In genomic region chr10:38093816-38094157, GRCh38 we compare ENCODE assay signal across 8 cellular contexts. TPM values are rescaled to one million over a fixed set of nuclear protein-coding genes. Genes with fewer than 3 reads are reported as not detected.
DNase-seq lines count a peak whose midpoint lies in the region; ATAC-seq and TF ChIP-seq lines count a peak whose summit lies in the region.

No MANE protein-coding gene starts in this region.

- H3K4me1 ChIP-seq in testis, result peaks cover 6% of the 10 kb centered on the region

- H3K27me3 ChIP-seq in layer of hippocampus (ENCODE audit: control insufficient read depth, insufficient read depth, low read length) (no peaks in the 10 kb centered on the region), testis (no peaks in the 10 kb centered on the region)

- H3K27ac ChIP-seq in layer of hippocampus (ENCODE audit: low read depth, low read length) (peak overlapping the region; percentile 80), testis (peak overlapping the region in 1 of 2 donors; percentile 84)

- no peak for DNase-seq in activated naive CD4-positive, alpha-beta T cell treated with anti-CD3 and anti-CD28 coated beads for 36 hours
- no peak for DNase-seq in activated naive CD4-positive, alpha-beta T cell treated with Interleukin-2 at 50 U/mL for 16 hours
- DNase-seq in activated naive CD8-positive, alpha-beta T cell treated with anti-CD3 and anti-CD28 coated beads, Interleukin-2, amount 10 ng/mL, durations not matched to agents 7 days and 5 days, result no peak
- no peak for DNase-seq in testis
- no peak for DNase-seq in NCI-H1436 (lab: John Stamatoyannopoulos, UW)
- DNase-seq in NCI-H2029 treated with DMSO at 0.1 percent for 48 hours (lab: John Stamatoyannopoulos, UW), result no peak

- intact Hi-C loops in activated naive CD4-positive, alpha-beta T cell treated with anti-CD3 and anti-CD28 coated beads for 36 hours (cut with micrococcal nuclease), result loop anchor here (1.0 to 5.0 kb wide), 5 partner anchors 55 to 309 kb away; partner anchors contain the start of genes ZNF248, ZNF25 and ZNF33A
- intact Hi-C loops in testis (cut with DNase I; ENCODE audit: low total_unique reads), result no loop called here

- peaks cover 5% of the 10 kb centered on the region for H3K9me3 Mint-ChIP-seq in activated naive CD4-positive, alpha-beta T cell treated with anti-CD3 and anti-CD28 coated beads for 36 hours
- peaks cover 5% of the 10 kb centered on the region for H3K9me3 Mint-ChIP-seq in activated naive CD8-positive, alpha-beta T cell treated with anti-CD3 and anti-CD28 coated beads, Interleukin-2, amount 10 ng/mL, durations not matched to agents 7 days and 5 days

- peaks cover 32% of the 10 kb centered on the region for H3K4me1 Mint-ChIP-seq in activated naive CD4-positive, alpha-beta T cell treated with anti-CD3 and anti-CD28 coated beads for 36 hours (ENCODE audit: low read depth)
- H3K4me1 Mint-ChIP-seq in activated naive CD8-positive, alpha-beta T cell treated with anti-CD3 and anti-CD28 coated beads, Interleukin-2, amount 10 ng/mL, durations not matched to agents 7 days and 5 days, result peaks cover 21% of the 10 kb centered on the region

- no peaks in the 10 kb centered on the region for H3K9me3 ChIP-seq in testis

- POLR2A ChIA-PET in activated naive CD8-positive, alpha-beta T cell treated with anti-CD3 and anti-CD28 coated beads, Interleukin-2, amount 10 ng/mL, durations not matched to agents 7 days and 5 days (lab: Charles Lee), result interaction anchor here (1.0 to 1.6 kb wide), 2 partner anchors 83 to 118 kb away, joined by 3 to 4 read pairs; partner anchors contain the start of gene ZNF33A

- peaks cover 39% of the 10 kb centered on the region for H3K36me3 Mint-ChIP-seq in activated naive CD4-positive, alpha-beta T cell treated with anti-CD3 and anti-CD28 coated beads for 36 hours (ENCODE audit: low read depth)
- peaks cover 34% of the 10 kb centered on the region for H3K36me3 Mint-ChIP-seq in activated naive CD8-positive, alpha-beta T cell treated with anti-CD3 and anti-CD28 coated beads, Interleukin-2, amount 10 ng/mL, durations not matched to agents 7 days and 5 days

- TF ChIP-seq CTCF in testis (IDR thresholded peaks at IDR 0.05), result no peak

- H3K4me3 Mint-ChIP-seq in activated naive CD4-positive, alpha-beta T cell treated with anti-CD3 and anti-CD28 coated beads for 36 hours, result peak overlapping the region; percentile 85
- H3K4me3 Mint-ChIP-seq in activated naive CD8-positive, alpha-beta T cell treated with anti-CD3 and anti-CD28 coated beads, Interleukin-2, amount 10 ng/mL, durations not matched to agents 7 days and 5 days, result peak overlapping the region; percentile 92

- WGBS in testis, 2 donors, result 10 to 11% methylated on average over 16 of the region's 16 CpGs

- ATAC-seq in HG03135 (IDR thresholded peaks at IDR 0.05; ENCODE audit: unreplicated experiment), result peak; percentile 14
- peak; percentile 0 for ATAC-seq in activated naive CD8-positive, alpha-beta T cell treated with anti-CD3 and anti-CD28 coated beads, Interleukin-2, amount 10 ng/mL, durations not matched to agents 7 days and 5 days (ENCODE audit: low read depth)

- H3K36me3 ChIP-seq in testis (ENCODE audit: low read depth, missing control alignments), result no peaks in the 10 kb centered on the region

- H3K27me3 Mint-ChIP-seq in activated naive CD4-positive, alpha-beta T cell treated with anti-CD3 and anti-CD28 coated beads for 36 hours (ENCODE audit: low read depth), result no peaks in the 10 kb centered on the region
- no peaks in the 10 kb centered on the region for H3K27me3 Mint-ChIP-seq in activated naive CD8-positive, alpha-beta T cell treated with anti-CD3 and anti-CD28 coated beads, Interleukin-2, amount 10 ng/mL, durations not matched to agents 7 days and 5 days

- CTCF ChIA-PET in activated naive CD4-positive, alpha-beta T cell treated with anti-CD3 and anti-CD28 coated beads for 36 hours (lab: Charles Lee), result interaction anchor here (0.6 to 1.9 kb wide), 4 partner anchors 82 to 280 kb away, joined by 3 to 9 read pairs (median 6); partner anchors contain the start of gene ZNF25

- no peak for TF ChIP-seq POLR2A in testis (IDR thresholded peaks at IDR 0.05)

- peak overlapping the region; percentile 87 for H3K27ac Mint-ChIP-seq in activated naive CD4-positive, alpha-beta T cell treated with anti-CD3 and anti-CD28 coated beads for 36 hours
- peak overlapping the region; percentile 93 for H3K27ac Mint-ChIP-seq in activated naive CD8-positive, alpha-beta T cell treated with anti-CD3 and anti-CD28 coated beads, Interleukin-2, amount 10 ng/mL, durations not matched to agents 7 days and 5 days

- peak overlapping the region; percentile 84 to 94 for H3K4me3 ChIP-seq in testis

RNA-seq across cellular contexts. Expression of gene ZNF37A, which starts 0.3 kb away (rescaled TPM):
- 10 to 100 TPM; 15.5 to 18.8 TPM for total RNA-seq in activated naive CD4-positive, alpha-beta T cell treated with anti-CD3 and anti-CD28 coated beads for 36 hours
- 10 to 100 TPM; 20.1 to 26.1 TPM for total RNA-seq in activated naive CD8-positive, alpha-beta T cell treated with anti-CD3 and anti-CD28 coated beads, Interleukin-2, amount 10 ng/mL, durations not matched to agents 7 days and 5 days
- total RNA-seq in testis, result 10 to 100 TPM; 13.7 to 15.3 TPM
- 3.3 TPM for polyA plus RNA-seq in testis (ENCODE audit: insufficient read depth, low read depth, low replicate concordance)
